In genomic region chr15:85397926-85398325, GRCh38 we compare ENCODE assay signal across 2 cellular contexts.
TF ChIP-seq lines count a peak whose summit lies in the region.

No MANE protein-coding gene starts in this region.

TF ChIP-seq in IMR-90, 13 proteins besides CTCF, POLR2A, EP300 and RAD21:
- TF ChIP-seq RCOR1 (IDR thresholded peaks at IDR 0.05; ENCODE audit: insufficient replicate concordance, low read length) (no peak), FOS (IDR thresholded peaks at IDR 0.05; ENCODE audit: low read depth, low read length) (no peak), MXI1 (IDR thresholded peaks at IDR 0.05; ENCODE audit: borderline replicate concordance, low read depth, low read length) (no peak)
- TF ChIP-seq, protein P1, sequence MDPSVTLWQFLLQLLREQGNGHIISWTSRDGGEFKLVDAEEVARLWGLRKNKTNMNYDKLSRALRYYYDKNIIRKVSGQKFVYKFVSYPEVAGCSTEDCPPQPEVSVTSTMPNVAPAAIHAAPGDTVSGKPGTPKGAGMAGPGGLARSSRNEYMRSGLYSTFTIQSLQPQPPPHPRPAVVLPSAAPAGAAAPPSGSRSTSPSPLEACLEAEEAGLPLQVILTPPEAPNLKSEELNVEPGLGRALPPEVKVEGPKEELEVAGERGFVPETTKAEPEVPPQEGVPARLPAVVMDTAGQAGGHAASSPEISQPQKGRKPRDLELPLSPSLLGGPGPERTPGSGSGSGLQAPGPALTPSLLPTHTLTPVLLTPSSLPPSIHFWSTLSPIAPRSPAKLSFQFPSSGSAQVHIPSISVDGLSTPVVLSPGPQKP (IDR thresholded peaks at IDR 0.05; ENCODE audit: borderline replicate concordance, low read depth, low read length), result no peak

TF ChIP-seq in GM12878, 131 proteins besides CTCF, POLR2A, EP300 and RAD21:
- TF ChIP-seq, protein P2, sequence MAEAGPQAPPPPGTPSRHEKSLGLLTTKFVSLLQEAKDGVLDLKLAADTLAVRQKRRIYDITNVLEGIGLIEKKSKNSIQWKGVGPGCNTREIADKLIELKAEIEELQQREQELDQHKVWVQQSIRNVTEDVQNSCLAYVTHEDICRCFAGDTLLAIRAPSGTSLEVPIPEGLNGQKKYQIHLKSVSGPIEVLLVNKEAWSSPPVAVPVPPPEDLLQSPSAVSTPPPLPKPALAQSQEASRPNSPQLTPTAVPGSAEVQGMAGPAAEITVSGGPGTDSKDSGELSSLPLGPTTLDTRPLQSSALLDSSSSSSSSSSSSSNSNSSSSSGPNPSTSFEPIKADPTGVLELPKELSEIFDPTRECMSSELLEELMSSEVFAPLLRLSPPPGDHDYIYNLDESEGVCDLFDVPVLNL (IDR thresholded peaks at IDR 0.05; ENCODE audit: low read depth, low read length), result no peak
- no peak for TF ChIP-seq NBN (IDR thresholded peaks at IDR 0.05)
- TF ChIP-seq TCF12 (IDR thresholded peaks at IDR 0.05; ENCODE audit: low read depth, low read length), result no peak
- TF ChIP-seq PAX8 (IDR thresholded peaks at IDR 0.05), result no peak
- no peak for TF ChIP-seq BACH1 (IDR thresholded peaks at IDR 0.05; ENCODE audit: borderline replicate concordance)
- TF ChIP-seq, protein P3, sequence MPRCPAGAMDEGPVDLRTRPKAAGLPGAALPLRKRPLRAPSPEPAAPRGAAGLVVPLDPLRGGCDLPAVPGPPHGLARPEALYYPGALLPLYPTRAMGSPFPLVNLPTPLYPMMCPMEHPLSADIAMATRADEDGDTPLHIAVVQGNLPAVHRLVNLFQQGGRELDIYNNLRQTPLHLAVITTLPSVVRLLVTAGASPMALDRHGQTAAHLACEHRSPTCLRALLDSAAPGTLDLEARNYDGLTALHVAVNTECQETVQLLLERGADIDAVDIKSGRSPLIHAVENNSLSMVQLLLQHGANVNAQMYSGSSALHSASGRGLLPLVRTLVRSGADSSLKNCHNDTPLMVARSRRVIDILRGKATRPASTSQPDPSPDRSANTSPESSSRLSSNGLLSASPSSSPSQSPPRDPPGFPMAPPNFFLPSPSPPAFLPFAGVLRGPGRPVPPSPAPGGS (IDR thresholded peaks at IDR 0.05; ENCODE audit: borderline replicate concordance, insufficient read depth, low read depth, low read length, poor library complexity, severe bottlenecking), result no peak
- TF ChIP-seq SPI1 (IDR thresholded peaks at IDR 0.05; ENCODE audit: borderline replicate concordance, insufficient read depth, low read depth, low read length), result no peak
- TF ChIP-seq, protein P4, sequence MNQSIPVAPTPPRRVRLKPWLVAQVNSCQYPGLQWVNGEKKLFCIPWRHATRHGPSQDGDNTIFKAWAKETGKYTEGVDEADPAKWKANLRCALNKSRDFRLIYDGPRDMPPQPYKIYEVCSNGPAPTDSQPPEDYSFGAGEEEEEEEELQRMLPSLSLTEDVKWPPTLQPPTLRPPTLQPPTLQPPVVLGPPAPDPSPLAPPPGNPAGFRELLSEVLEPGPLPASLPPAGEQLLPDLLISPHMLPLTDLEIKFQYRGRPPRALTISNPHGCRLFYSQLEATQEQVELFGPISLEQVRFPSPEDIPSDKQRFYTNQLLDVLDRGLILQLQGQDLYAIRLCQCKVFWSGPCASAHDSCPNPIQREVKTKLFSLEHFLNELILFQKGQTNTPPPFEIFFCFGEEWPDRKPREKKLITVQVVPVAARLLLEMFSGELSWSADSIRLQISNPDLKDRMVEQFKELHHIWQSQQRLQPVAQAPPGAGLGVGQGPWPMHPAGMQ (IDR thresholded peaks at IDR 0.05; ENCODE audit: borderline replicate concordance), result no peak
- TF ChIP-seq SUPT20H (IDR thresholded peaks at IDR 0.05; ENCODE audit: borderline replicate concordance, control insufficient read depth, low read depth, low read length), result no peak
- TF ChIP-seq POU2F2 (IDR thresholded peaks at IDR 0.05; ENCODE audit: borderline replicate concordance, low read depth, low read length), result no peak
- no peak for TF ChIP-seq CBX5 (IDR thresholded peaks at IDR 0.05; ENCODE audit: low read depth)
- no peak for TF ChIP-seq TAF1 (IDR thresholded peaks at IDR 0.05; ENCODE audit: borderline replicate concordance, low read depth, low read length)
- TF ChIP-seq POLR2AphosphoS5 (IDR thresholded peaks at IDR 0.05; ENCODE audit: low read length), result no peak
- TF ChIP-seq ZNF592 (IDR thresholded peaks at IDR 0.05), result no peak
- no peak for TF ChIP-seq HDGF (IDR thresholded peaks at IDR 0.05)
- TF ChIP-seq SIX5 (IDR thresholded peaks at IDR 0.05; ENCODE audit: low read depth, low read length, severe bottlenecking), result no peak
- no peak for TF ChIP-seq SUZ12 (IDR thresholded peaks at IDR 0.05; ENCODE audit: unreplicated experiment)
